Comparison of ENCODE assay signal across 1 cellular context in genomic region chr2:178163911-178164310, GRCh38.
TF ChIP-seq lines count a peak whose summit lies in the region.

No MANE protein-coding gene starts in this region.

TF ChIP-seq in K562, 482 proteins besides CTCF, POLR2A, EP300 and RAD21:
- TF ChIP-seq IRF1 (CRISPR knock-in tag; IDR thresholded peaks at IDR 0.05; ENCODE audit: borderline replicate concordance) = no peak
- TF ChIP-seq ZNF277 (CRISPR knock-in tag; IDR thresholded peaks at IDR 0.05; ENCODE audit: borderline replicate concordance) = no peak
- no peak for TF ChIP-seq THRB (CRISPR knock-in tag; conservative IDR thresholded peaks at IDR 0.05)
- TF ChIP-seq MEF2D (tag; conservative IDR thresholded peaks at IDR 0.05; ENCODE audit: low read depth) = no peak
